Comparison of ENCODE assay signal across 20 cellular contexts in genomic region chr2:216624251-216624650, GRCh38.
"Had no signal": no experiment of that assay in that cellular context is flagged by ENCODE, and none has a peak within 500 bp of the region (broad histone marks: within the 10 kb centered on the region; RNA-seq: fewer than 3 reads in every experiment).

No MANE protein-coding gene starts in this region.

- FAIRE-seq: endometrium, keratinocyte, small intestine, urothelium cell line had no signal

- DNase-seq: cortex of kidney; effector memory CD4-positive, alpha-beta T cell; immature natural killer cell; left cardiac atrium; left ventricle myocardium superior; mesenchymal stem cell; midbrain; nucleus accumbens; ovary; right cardiac atrium; small intestine; stimulated activated CD4-positive, alpha-beta T cell treated with anti-CD3 and anti-CD28 coated beads, Interleukin-12 subunit alpha, Interleukin-12 subunit beta, amount 100 ng/mL, for 4 hours; stimulated activated naive CD4-positive, alpha-beta T cell treated with Interleukin-2 at 50 U/mL for 16 hours had no signal

- H3K4me2 ChIP-seq: neural progenitor cell had no signal

- H3K9ac ChIP-seq: neural progenitor cell had no signal

- H3K27me3 ChIP-seq: esophagus muscularis mucosa, neural progenitor cell, ovary had no signal

- H3K9me3 ChIP-seq: esophagus muscularis mucosa, ovary had no signal

- H3K36me3 ChIP-seq: esophagus muscularis mucosa, neural progenitor cell, ovary had no signal

- ATAC-seq: left cardiac atrium; left ventricle myocardium superior; natural killer cell treated with Interleukin-12 subunit alpha and Interleukin-12 subunit beta and Interleukin-15 and Interleukin-18, amount 100 ng/mL, for 72 hours; right cardiac atrium had no signal

- H3K27ac ChIP-seq: esophagus muscularis mucosa, neural progenitor cell, ovary had no signal

- H2AFZ ChIP-seq: neural progenitor cell had no signal

- H3K4me3 ChIP-seq: esophagus muscularis mucosa, lung, neural progenitor cell, ovary had no signal
